14 cellular contexts compared by ENCODE assay signal in genomic region chr18:28075501-28075900, GRCh38.
DNase-seq lines count a peak whose midpoint lies in the region; ATAC-seq and TF ChIP-seq lines count a peak whose summit lies in the region.
"Had no signal": no experiment of that assay in that cellular context is flagged by ENCODE, and none has a peak within 500 bp of the region (broad histone marks: within the 10 kb centered on the region; RNA-seq: fewer than 3 reads in every experiment).

No MANE protein-coding gene starts in this region.

- TF ChIP-seq CTCF in left ventricle myocardium inferior (IDR thresholded peaks at IDR 0.05; ENCODE audit: borderline replicate concordance) = no peak
- TF ChIP-seq CTCF in upper lobe of right lung (IDR thresholded peaks at IDR 0.05) = no peak
- TF ChIP-seq CTCF in ovary (IDR thresholded peaks at IDR 0.05) = no peak

- peaks cover 12% of the 10 kb centered on the region for H3K4me1 ChIP-seq in adipocyte (ENCODE audit: control insufficient read depth, insufficient read depth, low read length)
- peaks cover 95% of the 10 kb centered on the region for H3K4me1 ChIP-seq in left ventricle myocardium inferior
- no peaks in the 10 kb centered on the region for H3K4me1 ChIP-seq in upper lobe of right lung
- peaks cover 2% of the 10 kb centered on the region for H3K4me1 ChIP-seq in ovary (ENCODE audit: insufficient read depth)
- H3K4me1 ChIP-seq: esophagus squamous epithelium had no signal

- ATAC-seq in upper lobe of right lung = no peak
- ATAC-seq: natural killer cell had no signal

- 82 to 99% (median 94%) methylated on average over 3 of the region's 3 CpGs for WGBS in ovary, 3 donors

- TF ChIP-seq POLR2A in ovary (IDR thresholded peaks at IDR 0.05) = no peak

- H3K36me3 ChIP-seq in adipocyte (ENCODE audit: control insufficient read depth, insufficient read depth, low read length, severe bottlenecking) = no peaks in the 10 kb centered on the region
- H3K36me3 ChIP-seq in left ventricle myocardium inferior = no peaks in the 10 kb centered on the region
- H3K36me3 ChIP-seq in upper lobe of right lung = no peaks in the 10 kb centered on the region
- H3K36me3 ChIP-seq in ovary = no peaks in the 10 kb centered on the region
- H3K36me3 ChIP-seq: esophagus squamous epithelium had no signal

- peak; percentile 6 for DNase-seq in DMS 273 (lab: John Stamatoyannopoulos, UW; ENCODE audit: unreplicated experiment)
- DNase-seq in DMS 273 treated with DMSO at 0.1 percent for 48 hours (lab: John Stamatoyannopoulos, UW) = no peak
- peak; percentile 42 for DNase-seq in adipocyte (ENCODE audit: low read depth)
- no peak for DNase-seq in left ventricle myocardium inferior
- peak in 14 of 49 donors; percentile 4 to 59 (median 16) for DNase-seq in substantia nigra (lab: John Stamatoyannopoulos, UW)
- no peak for DNase-seq in upper lobe of right lung
- DNase-seq in ovary = no peak
- DNase-seq in SKM-1 (lab: John Stamatoyannopoulos, UW; ENCODE audit: unreplicated experiment) = no peak
- DNase-seq: activated CD4-positive, alpha-beta memory T cell treated with anti-CD3 and anti-CD28 coated beads for 36 hours; esophagus squamous epithelium; immature natural killer cell; natural killer cell had no signal

- H3K27me3 ChIP-seq in adipocyte (replicated peaks; ENCODE audit: control insufficient read depth, insufficient read depth, low read length) (no peaks in the 10 kb centered on the region), left ventricle myocardium inferior (ENCODE audit: low read depth) (no peaks in the 10 kb centered on the region), upper lobe of right lung (no peaks in the 10 kb centered on the region), ovary (no peaks in the 10 kb centered on the region)
- H3K27me3 ChIP-seq: esophagus squamous epithelium had no signal

- H3K27ac ChIP-seq in left ventricle myocardium inferior (replicated peaks) (peak overlapping the region; percentile 55), substantia nigra (ENCODE audit: low read depth, low read length, poor library complexity, severe bottlenecking) (peak overlapping the region; percentile 32), upper lobe of right lung (no peak overlapping the region), ovary (no peak overlapping the region)
- H3K27ac ChIP-seq: 22Rv1, esophagus squamous epithelium, HL-60 had no signal

- TF ChIP-seq EP300 in ovary (IDR thresholded peaks at IDR 0.05) = no peak

- no peak overlapping the region for H3K9ac ChIP-seq in adipocyte (ENCODE audit: low read length)

- no peaks in the 10 kb centered on the region for H3K9me3 ChIP-seq in adipocyte (ENCODE audit: control insufficient read depth, low read length)
- no peaks in the 10 kb centered on the region for H3K9me3 ChIP-seq in left ventricle myocardium inferior (replicated peaks)
- H3K9me3 ChIP-seq in upper lobe of right lung = no peaks in the 10 kb centered on the region
- H3K9me3 ChIP-seq in ovary = no peaks in the 10 kb centered on the region
- H3K9me3 ChIP-seq: esophagus squamous epithelium had no signal

- intact Hi-C loops in left ventricle myocardium inferior (cut with micrococcal nuclease) (no loop called here), upper lobe of right lung (cut with DNase I) (no loop called here), ovary (cut with DNase I) (no loop called here)

- H3K4me3 ChIP-seq in adipocyte (ENCODE audit: low read length) (no peak overlapping the region), left ventricle myocardium inferior (no peak overlapping the region), upper lobe of right lung (no peak overlapping the region), ovary (no peak overlapping the region)
- H3K4me3 ChIP-seq: esophagus squamous epithelium had no signal

Comparison
In these comparisons a context has a peak if more than half of its experiments do, and no peak if none do; other contexts are left out.
1. DNase-seq: peak in DMS 273 (single experiment) and adipocyte (single experiment); none in DMS 273 treated with DMSO at 0.1 percent for 48 hours (single experiment), left ventricle myocardium inferior (single experiment), upper lobe of right lung (single experiment), ovary (0 of 5) and SKM-1 (single experiment).
2. H3K27ac ChIP-seq: peak in left ventricle myocardium inferior (single experiment) and substantia nigra (single experiment); none in upper lobe of right lung (single experiment) and ovary (0 of 2).